1 cellular context compared by ENCODE assay signal in the genomic region with DNA sequence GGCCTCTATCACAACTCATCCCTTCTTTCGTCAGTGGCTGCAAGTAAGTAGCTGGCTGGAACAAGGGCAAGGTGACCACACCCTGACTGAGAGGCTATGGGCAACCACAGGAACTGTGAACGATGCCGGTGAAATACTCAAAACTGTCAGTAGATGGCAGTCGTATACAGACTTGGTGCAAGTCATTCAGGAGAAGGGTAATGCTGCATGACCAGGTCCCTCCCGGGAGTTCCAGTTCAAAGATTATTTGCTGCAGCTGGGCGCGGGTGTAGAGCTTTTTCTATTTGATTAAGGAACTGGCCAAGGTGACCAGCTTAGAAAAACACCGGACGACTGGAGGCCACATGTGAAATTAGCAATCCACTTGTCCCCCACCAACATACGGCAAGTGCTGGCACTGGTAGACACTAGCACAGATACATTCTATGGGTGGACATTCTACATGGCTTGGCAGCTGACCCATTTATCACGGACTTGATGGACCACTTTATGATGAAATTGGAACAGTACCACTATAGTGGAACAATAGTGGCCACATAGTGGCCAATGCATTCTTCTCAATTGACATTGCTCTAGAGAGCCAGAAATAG.
TF ChIP-seq lines count a peak whose summit lies in the region.

No MANE protein-coding gene starts in this region.

TF ChIP-seq in HepG2, 621 proteins besides CTCF, POLR2A, EP300 and RAD21 (continued from another document and continues in another):
- TF ChIP-seq, protein P1, sequence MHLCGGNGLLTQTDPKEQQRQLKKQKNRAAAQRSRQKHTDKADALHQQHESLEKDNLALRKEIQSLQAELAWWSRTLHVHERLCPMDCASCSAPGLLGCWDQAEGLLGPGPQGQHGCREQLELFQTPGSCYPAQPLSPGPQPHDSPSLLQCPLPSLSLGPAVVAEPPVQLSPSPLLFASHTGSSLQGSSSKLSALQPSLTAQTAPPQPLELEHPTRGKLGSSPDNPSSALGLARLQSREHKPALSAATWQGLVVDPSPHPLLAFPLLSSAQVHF (CRISPR knock-in tag; IDR thresholded peaks at IDR 0.05), result no peak
- TF ChIP-seq CHD2 (IDR thresholded peaks at IDR 0.05; ENCODE audit: low read depth, low read length), result no peak
- TF ChIP-seq SALL1 (CRISPR knock-in tag; IDR thresholded peaks at IDR 0.05), result peak; percentile 41; the same call in 1 of the 2 replicates
- 0 out of 2 replicates have a peak, but pooled peaks have one; percentile 16 for TF ChIP-seq POGZ (CRISPR knock-in tag; IDR thresholded peaks at IDR 0.05)
- TF ChIP-seq, protein P2, sequence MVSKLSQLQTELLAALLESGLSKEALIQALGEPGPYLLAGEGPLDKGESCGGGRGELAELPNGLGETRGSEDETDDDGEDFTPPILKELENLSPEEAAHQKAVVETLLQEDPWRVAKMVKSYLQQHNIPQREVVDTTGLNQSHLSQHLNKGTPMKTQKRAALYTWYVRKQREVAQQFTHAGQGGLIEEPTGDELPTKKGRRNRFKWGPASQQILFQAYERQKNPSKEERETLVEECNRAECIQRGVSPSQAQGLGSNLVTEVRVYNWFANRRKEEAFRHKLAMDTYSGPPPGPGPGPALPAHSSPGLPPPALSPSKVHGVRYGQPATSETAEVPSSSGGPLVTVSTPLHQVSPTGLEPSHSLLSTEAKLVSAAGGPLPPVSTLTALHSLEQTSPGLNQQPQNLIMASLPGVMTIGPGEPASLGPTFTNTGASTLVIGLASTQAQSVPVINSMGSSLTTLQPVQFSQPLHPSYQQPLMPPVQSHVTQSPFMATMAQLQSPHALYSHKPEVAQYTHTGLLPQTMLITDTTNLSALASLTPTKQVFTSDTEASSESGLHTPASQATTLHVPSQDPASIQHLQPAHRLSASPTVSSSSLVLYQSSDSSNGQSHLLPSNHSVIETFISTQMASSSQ (IDR thresholded peaks at IDR 0.05; ENCODE audit: low read depth), result no peak
- TF ChIP-seq, protein P2 (CRISPR knock-in tag; IDR thresholded peaks at IDR 0.05; ENCODE audit: borderline replicate concordance), result 0 out of 2 replicates have a peak, but pooled peaks have one; percentile 37
- TF ChIP-seq MBD4 (IDR thresholded peaks at IDR 0.05; ENCODE audit: borderline replicate concordance, low read length), result no peak
- no peak for TF ChIP-seq ARNT (IDR thresholded peaks at IDR 0.05)
- TF ChIP-seq, protein P3, sequence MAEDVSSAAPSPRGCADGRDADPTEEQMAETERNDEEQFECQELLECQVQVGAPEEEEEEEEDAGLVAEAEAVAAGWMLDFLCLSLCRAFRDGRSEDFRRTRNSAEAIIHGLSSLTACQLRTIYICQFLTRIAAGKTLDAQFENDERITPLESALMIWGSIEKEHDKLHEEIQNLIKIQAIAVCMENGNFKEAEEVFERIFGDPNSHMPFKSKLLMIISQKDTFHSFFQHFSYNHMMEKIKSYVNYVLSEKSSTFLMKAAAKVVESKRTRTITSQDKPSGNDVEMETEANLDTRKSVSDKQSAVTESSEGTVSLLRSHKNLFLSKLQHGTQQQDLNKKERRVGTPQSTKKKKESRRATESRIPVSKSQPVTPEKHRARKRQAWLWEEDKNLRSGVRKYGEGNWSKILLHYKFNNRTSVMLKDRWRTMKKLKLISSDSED (CRISPR knock-in tag; IDR thresholded peaks at IDR 0.05), result no peak
- TF ChIP-seq, protein P4, sequence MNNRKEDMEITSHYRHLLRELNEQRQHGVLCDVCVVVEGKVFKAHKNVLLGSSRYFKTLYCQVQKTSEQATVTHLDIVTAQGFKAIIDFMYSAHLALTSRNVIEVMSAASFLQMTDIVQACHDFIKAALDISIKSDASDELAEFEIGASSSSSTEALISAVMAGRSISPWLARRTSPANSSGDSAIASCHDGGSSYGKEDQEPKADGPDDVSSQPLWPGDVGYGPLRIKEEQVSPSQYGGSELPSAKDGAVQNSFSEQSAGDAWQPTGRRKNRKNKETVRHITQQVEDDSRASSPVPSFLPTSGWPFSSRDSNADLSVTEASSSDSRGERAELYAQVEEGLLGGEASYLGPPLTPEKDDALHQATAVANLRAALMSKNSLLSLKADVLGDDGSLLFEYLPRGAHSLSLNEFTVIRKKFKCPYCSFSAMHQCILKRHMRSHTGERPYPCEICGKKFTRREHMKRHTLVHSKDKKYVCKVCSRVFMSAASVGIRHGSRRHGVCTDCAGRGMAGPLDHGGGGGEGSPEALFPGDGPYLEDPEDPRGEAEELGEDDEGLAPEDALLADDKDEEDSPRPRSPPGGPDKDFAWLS (CRISPR knock-in tag; IDR thresholded peaks at IDR 0.05; ENCODE audit: borderline replicate concordance), result 0 out of 2 replicates have a peak, but pooled peaks have one; percentile 46
- no peak for TF ChIP-seq ZNF660 (CRISPR knock-in tag; IDR thresholded peaks at IDR 0.05; ENCODE audit: borderline replicate concordance, low read depth)
- TF ChIP-seq RXRB (CRISPR knock-in tag; IDR thresholded peaks at IDR 0.05; ENCODE audit: borderline replicate concordance), result 0 out of 2 replicates have a peak, but pooled peaks have one; percentile 13
- TF ChIP-seq, protein P5, sequence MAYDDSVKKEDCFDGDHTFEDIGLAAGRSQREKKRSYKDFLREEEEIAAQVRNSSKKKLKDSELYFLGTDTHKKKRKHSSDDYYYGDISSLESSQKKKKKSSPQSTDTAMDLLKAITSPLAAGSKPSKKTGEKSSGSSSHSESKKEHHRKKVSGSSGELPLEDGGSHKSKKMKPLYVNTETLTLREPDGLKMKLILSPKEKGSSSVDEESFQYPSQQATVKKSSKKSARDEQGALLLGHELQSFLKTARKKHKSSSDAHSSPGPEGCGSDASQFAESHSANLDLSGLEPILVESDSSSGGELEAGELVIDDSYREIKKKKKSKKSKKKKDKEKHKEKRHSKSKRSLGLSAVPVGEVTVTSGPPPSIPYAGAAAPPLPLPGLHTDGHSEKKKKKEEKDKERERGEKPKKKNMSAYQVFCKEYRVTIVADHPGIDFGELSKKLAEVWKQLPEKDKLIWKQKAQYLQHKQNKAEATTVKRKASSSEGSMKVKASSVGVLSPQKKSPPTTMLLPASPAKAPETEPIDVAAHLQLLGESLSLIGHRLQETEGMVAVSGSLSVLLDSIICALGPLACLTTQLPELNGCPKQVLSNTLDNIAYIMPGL (CRISPR knock-in tag; IDR thresholded peaks at IDR 0.05; ENCODE audit: borderline replicate concordance in 1 of 2, low read depth in 1 of 2), result no peak
- TF ChIP-seq ZNF446 (CRISPR knock-in tag; IDR thresholded peaks at IDR 0.05), result no peak
- TF ChIP-seq, protein P6, sequence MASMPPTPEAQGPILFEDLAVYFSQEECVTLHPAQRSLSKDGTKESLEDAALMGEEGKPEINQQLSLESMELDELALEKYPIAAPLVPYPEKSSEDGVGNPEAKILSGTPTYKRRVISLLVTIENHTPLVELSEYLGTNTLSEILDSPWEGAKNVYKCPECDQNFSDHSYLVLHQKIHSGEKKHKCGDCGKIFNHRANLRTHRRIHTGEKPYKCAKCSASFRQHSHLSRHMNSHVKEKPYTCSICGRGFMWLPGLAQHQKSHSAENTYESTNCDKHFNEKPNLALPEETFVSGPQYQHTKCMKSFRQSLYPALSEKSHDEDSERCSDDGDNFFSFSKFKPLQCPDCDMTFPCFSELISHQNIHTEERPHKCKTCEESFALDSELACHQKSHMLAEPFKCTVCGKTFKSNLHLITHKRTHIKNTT (CRISPR knock-in tag; IDR thresholded peaks at IDR 0.05), result no peak
- no peak for TF ChIP-seq ZSCAN29 (CRISPR knock-in tag; conservative IDR thresholded peaks at IDR 0.05)
- peak; percentile 87 for TF ChIP-seq STAG1 (CRISPR knock-in tag; IDR thresholded peaks at IDR 0.05)
- TF ChIP-seq SNAI1 (CRISPR knock-in tag; IDR thresholded peaks at IDR 0.05; ENCODE audit: borderline replicate concordance), result no peak
- no peak for TF ChIP-seq NR3C1 (CRISPR knock-in tag; IDR thresholded peaks at IDR 0.05)
- TF ChIP-seq SMC3 (IDR thresholded peaks at IDR 0.05; ENCODE audit: low read length), result peak; percentile 69
- TF ChIP-seq, protein P7, sequence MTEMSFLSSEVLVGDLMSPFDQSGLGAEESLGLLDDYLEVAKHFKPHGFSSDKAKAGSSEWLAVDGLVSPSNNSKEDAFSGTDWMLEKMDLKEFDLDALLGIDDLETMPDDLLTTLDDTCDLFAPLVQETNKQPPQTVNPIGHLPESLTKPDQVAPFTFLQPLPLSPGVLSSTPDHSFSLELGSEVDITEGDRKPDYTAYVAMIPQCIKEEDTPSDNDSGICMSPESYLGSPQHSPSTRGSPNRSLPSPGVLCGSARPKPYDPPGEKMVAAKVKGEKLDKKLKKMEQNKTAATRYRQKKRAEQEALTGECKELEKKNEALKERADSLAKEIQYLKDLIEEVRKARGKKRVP (CRISPR knock-in tag; IDR thresholded peaks at IDR 0.05), result no peak
- no peak for TF ChIP-seq HNRNPH1 (optimal IDR thresholded peaks at IDR 0.05; ENCODE audit: low read depth, low read length)
- no peak for TF ChIP-seq NCOA2 (CRISPR knock-in tag; IDR thresholded peaks at IDR 0.05)
- TF ChIP-seq ZNF20 (CRISPR knock-in tag; IDR thresholded peaks at IDR 0.05), result no peak
- TF ChIP-seq ATF7 (IDR thresholded peaks at IDR 0.05), result no peak
- TF ChIP-seq ATF7 (CRISPR knock-in tag; IDR thresholded peaks at IDR 0.05), result no peak
- TF ChIP-seq ZNF644 (CRISPR knock-in tag; IDR thresholded peaks at IDR 0.05; ENCODE audit: low read depth), result no peak
- TF ChIP-seq RBAK (CRISPR knock-in tag; IDR thresholded peaks at IDR 0.05), result no peak
- TF ChIP-seq ZNF543 (CRISPR knock-in tag; IDR thresholded peaks at IDR 0.05), result no peak
- TF ChIP-seq SP5 (CRISPR knock-in tag; IDR thresholded peaks at IDR 0.05; ENCODE audit: borderline replicate concordance, low read depth), result no peak
- TF ChIP-seq, protein P8, sequence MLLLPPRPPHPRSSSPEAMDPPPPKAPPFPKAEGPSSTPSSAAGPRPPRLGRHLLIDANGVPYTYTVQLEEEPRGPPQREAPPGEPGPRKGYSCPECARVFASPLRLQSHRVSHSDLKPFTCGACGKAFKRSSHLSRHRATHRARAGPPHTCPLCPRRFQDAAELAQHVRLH (CRISPR knock-in tag; IDR thresholded peaks at IDR 0.05; ENCODE audit: borderline replicate concordance, low read depth), result 0 out of 2 replicates have a peak, but pooled peaks have one; percentile 47
- TF ChIP-seq, protein P9, sequence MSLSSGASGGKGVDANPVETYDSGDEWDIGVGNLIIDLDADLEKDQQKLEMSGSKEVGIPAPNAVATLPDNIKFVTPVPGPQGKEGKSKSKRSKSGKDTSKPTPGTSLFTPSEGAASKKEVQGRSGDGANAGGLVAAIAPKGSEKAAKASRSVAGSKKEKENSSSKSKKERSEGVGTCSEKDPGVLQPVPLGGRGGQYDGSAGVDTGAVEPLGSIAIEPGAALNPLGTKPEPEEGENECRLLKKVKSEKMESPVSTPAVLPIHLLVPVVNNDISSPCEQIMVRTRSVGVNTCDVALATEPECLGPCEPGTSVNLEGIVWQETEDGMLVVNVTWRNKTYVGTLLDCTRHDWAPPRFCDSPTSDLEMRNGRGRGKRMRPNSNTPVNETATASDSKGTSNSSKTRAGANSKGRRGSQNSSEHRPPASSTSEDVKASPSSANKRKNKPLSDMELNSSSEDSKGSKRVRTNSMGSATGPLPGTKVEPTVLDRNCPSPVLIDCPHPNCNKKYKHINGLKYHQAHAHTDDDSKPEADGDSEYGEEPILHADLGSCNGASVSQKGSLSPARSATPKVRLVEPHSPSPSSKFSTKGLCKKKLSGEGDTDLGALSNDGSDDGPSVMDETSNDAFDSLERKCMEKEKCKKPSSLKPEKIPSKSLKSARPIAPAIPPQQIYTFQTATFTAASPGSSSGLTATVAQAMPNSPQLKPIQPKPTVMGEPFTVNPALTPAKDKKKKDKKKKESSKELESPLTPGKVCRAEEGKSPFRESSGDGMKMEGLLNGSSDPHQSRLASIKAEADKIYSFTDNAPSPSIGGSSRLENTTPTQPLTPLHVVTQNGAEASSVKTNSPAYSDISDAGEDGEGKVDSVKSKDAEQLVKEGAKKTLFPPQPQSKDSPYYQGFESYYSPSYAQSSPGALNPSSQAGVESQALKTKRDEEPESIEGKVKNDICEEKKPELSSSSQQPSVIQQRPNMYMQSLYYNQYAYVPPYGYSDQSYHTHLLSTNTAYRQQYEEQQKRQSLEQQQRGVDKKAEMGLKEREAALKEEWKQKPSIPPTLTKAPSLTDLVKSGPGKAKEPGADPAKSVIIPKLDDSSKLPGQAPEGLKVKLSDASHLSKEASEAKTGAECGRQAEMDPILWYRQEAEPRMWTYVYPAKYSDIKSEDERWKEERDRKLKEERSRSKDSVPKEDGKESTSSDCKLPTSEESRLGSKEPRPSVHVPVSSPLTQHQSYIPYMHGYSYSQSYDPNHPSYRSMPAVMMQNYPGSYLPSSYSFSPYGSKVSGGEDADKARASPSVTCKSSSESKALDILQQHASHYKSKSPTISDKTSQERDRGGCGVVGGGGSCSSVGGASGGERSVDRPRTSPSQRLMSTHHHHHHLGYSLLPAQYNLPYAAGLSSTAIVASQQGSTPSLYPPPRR (CRISPR knock-in tag; IDR thresholded peaks at IDR 0.05; ENCODE audit: borderline replicate concordance), result no peak
- TF ChIP-seq, protein P10, sequence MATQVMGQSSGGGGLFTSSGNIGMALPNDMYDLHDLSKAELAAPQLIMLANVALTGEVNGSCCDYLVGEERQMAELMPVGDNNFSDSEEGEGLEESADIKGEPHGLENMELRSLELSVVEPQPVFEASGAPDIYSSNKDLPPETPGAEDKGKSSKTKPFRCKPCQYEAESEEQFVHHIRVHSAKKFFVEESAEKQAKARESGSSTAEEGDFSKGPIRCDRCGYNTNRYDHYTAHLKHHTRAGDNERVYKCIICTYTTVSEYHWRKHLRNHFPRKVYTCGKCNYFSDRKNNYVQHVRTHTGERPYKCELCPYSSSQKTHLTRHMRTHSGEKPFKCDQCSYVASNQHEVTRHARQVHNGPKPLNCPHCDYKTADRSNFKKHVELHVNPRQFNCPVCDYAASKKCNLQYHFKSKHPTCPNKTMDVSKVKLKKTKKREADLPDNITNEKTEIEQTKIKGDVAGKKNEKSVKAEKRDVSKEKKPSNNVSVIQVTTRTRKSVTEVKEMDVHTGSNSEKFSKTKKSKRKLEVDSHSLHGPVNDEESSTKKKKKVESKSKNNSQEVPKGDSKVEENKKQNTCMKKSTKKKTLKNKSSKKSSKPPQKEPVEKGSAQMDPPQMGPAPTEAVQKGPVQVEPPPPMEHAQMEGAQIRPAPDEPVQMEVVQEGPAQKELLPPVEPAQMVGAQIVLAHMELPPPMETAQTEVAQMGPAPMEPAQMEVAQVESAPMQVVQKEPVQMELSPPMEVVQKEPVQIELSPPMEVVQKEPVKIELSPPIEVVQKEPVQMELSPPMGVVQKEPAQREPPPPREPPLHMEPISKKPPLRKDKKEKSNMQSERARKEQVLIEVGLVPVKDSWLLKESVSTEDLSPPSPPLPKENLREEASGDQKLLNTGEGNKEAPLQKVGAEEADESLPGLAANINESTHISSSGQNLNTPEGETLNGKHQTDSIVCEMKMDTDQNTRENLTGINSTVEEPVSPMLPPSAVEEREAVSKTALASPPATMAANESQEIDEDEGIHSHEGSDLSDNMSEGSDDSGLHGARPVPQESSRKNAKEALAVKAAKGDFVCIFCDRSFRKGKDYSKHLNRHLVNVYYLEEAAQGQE (IDR thresholded peaks at IDR 0.05; ENCODE audit: borderline replicate concordance in 1 of 2, low read depth in 1 of 2, low read length in 2 of 2), result peak in 1 of 2 experiments; percentile 84; a peak in 2 of 4 replicates
- no peak for TF ChIP-seq REPIN1 (CRISPR knock-in tag; IDR thresholded peaks at IDR 0.05; ENCODE audit: borderline replicate concordance, low read depth)
